19 cellular contexts compared by ENCODE assay signal in the genomic region with DNA sequence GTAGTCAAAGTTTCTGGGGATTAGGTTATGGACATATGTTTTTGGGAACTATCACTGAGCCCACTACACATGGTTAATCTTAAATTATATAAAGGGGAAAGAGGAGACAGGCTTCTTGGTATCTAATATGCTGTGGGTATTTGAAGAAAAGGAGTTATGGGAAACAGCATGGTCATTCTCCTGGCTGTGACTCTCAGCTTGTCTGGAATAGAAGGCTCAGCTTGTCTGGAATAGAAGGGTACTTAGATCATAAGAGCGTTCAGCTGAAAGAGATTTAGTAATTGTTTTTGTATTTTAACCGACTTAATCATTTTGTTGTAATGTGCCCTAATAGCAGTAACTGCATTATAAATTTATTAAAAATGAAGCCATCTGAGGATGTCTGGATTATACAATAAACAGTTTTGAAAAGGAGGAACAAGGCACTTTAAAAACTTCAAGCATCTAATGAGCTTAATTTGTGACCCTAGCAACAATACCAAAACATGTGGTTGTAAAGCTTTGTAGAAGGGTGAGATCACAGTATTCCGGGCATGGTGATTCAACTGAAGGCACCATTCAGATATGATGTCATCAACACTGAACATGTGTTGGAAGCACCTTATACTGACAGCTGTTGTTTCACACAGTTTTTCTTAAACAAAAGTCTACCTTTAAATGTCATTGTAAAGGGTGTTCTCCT.
DNase-seq lines count a peak whose midpoint lies in the region; ATAC-seq, FAIRE-seq and TF ChIP-seq lines count a peak whose summit lies in the region.
"Had no signal": no experiment of that assay in that cellular context is flagged by ENCODE, and none has a peak within 500 bp of the region (broad histone marks: within the 10 kb centered on the region; RNA-seq: fewer than 3 reads in every experiment).

No MANE protein-coding gene starts in this region.

- no TSS peak for BruUV-seq in HepG2 (replicated peaks; lab: Mats Ljungman, UMichigan)

- H3K36me3 ChIP-seq in HepG2 (replicated peaks in 1 of 2; ENCODE audit: control insufficient read depth in 1 of 2, insufficient read depth in 2 of 2, low read length in 2 of 2), result no peaks in the 10 kb centered on the region
- no peaks in the 10 kb centered on the region for H3K36me3 ChIP-seq in right lobe of liver
- H3K36me3 ChIP-seq: MG63 had no signal

- in situ Hi-C loops in HepG2 (cut with HindIII; ENCODE audit: extremely low pct_ligation_motif_present, low pct_unique_long_range_greater_than_20kb), result no loop called here

- DNase-seq in HepG2 (ENCODE audit: low spot score) (no peak), right lobe of liver (no peak), SW480 (ENCODE audit: low spot score) (peak; percentile 6), foreskin keratinocyte (peak; percentile 5 to 46), SKM-1 (lab: John Stamatoyannopoulos, UW; ENCODE audit: unreplicated experiment) (no peak), C1 segment of cervical spinal cord (lab: John Stamatoyannopoulos, UW) (no peak)
- DNase-seq: Kasumi-1, MG63, NCI-H1048, NCI-H1436, NCI-H187 treated with DMSO at 0.1 percent for 48 hours, NCI-H2107, NCI-H2227 treated with DMSO at 0.1 percent for 48 hours, NCI-H510A treated with DMSO at 0.1 percent for 48 hours, Right ventricle myocardium superior had no signal

- ATAC-seq in HepG2, result no peak
- no peak for ATAC-seq in right lobe of liver
- peak; percentile 62 for ATAC-seq in foreskin keratinocyte
- ATAC-seq in GM18519 (IDR thresholded peaks at IDR 0.05; ENCODE audit: low FRiP score, unreplicated experiment), result no peak
- ATAC-seq: A549 had no signal

- TF ChIP-seq EP300 in HepG2 (IDR thresholded peaks at IDR 0.05; ENCODE audit: low read depth in 2 of 2, low read length in 2 of 2) (no peak), HepG2 (CRISPR knock-in tag; IDR thresholded peaks at IDR 0.05; ENCODE audit: borderline replicate concordance) (no peak)

- CTCF ChIA-PET in HepG2 (lab: Yijun Ruan, JAX; ENCODE audit: low intra/inter-chr PET ratio, low total read pairs), result no interaction called here

- H3K79me2 ChIP-seq in HepG2 (ENCODE audit: insufficient read depth, low read length), result no peaks in the 10 kb centered on the region

- H4K20me1 ChIP-seq in HepG2 (ENCODE audit: insufficient read depth, low read length), result no peaks in the 10 kb centered on the region

- POLR2A ChIA-PET in HepG2 (lab: Yijun Ruan, JAX), result no interaction called here

- H3K4me2 ChIP-seq in HepG2 (ENCODE audit: low read depth, low read length), result no peak overlapping the region
- H3K4me2 ChIP-seq: A549 had no signal

- no peak for TF ChIP-seq RAD21 in HepG2 (CRISPR knock-in tag; IDR thresholded peaks at IDR 0.05)

- WGBS in HepG2 (ENCODE audit: low lambda C conversion rate), result 6% methylated on average over 3 of the region's 3 CpGs
- WGBS in right lobe of liver (ENCODE audit: insufficient coverage, low coverage, low lambda C conversion rate, missing lambda C conversion rate), result 54% methylated on average over 3 of the region's 3 CpGs

- H3K27ac ChIP-seq in HepG2 (ENCODE audit: extremely low read length, insufficient read depth, low read length), result no peak overlapping the region
- H3K27ac ChIP-seq in right lobe of liver, result no peak overlapping the region
- H3K27ac ChIP-seq in foreskin keratinocyte, result no peak overlapping the region
- H3K27ac ChIP-seq: A549 had no signal

- H2AFZ ChIP-seq in HepG2 (ENCODE audit: low read length), result no peak overlapping the region

- no peak for FAIRE-seq in HepG2 (lab: Jason Lieb, UNC)
- FAIRE-seq: A549, D721Med, H1 had no signal

- H3K4me3 ChIP-seq in HepG2 (replicated peaks in 1 of 3; ENCODE audit: insufficient read depth in 1 of 3, low read depth in 2 of 3, low read length in 3 of 3), result no peak overlapping the region
- no peak overlapping the region for H3K4me3 ChIP-seq in right lobe of liver
- H3K4me3 ChIP-seq: A549, MG63 had no signal

- H3K4me1 ChIP-seq in HepG2 (ENCODE audit: insufficient read depth, low read length) (no peaks in the 10 kb centered on the region), right lobe of liver (no peaks in the 10 kb centered on the region), foreskin keratinocyte (no peaks in the 10 kb centered on the region)
- H3K4me1 ChIP-seq: A549 had no signal

- no peak for TF ChIP-seq CTCF in HepG2 (CRISPR knock-in tag; IDR thresholded peaks at IDR 0.05)
- no peak for TF ChIP-seq CTCF in right lobe of liver (IDR thresholded peaks at IDR 0.05)
- no peak for TF ChIP-seq CTCF in foreskin keratinocyte (conservative IDR thresholded peaks at IDR 0.05)

- intact Hi-C loops in HepG2 (cut with micrococcal nuclease; ENCODE audit: unreplicated experiment) (no loop called here), right lobe of liver (cut with DNase I) (no loop called here)

- H3K27me3 ChIP-seq in HepG2 (ENCODE audit: control insufficient read depth in 1 of 2, insufficient read depth in 2 of 2, low read length in 2 of 2), result no peaks in the 10 kb centered on the region
- no peaks in the 10 kb centered on the region for H3K27me3 ChIP-seq in right lobe of liver
- H3K27me3 ChIP-seq in foreskin keratinocyte, result no peaks in the 10 kb centered on the region
- H3K27me3 ChIP-seq: MG63 had no signal

- H3K9me3 ChIP-seq in HepG2 (ENCODE audit: low read length) (peaks cover 91% of the 10 kb centered on the region), right lobe of liver (no peaks in the 10 kb centered on the region)
- H3K9me3 ChIP-seq: A549, MG63 had no signal

- TF ChIP-seq POLR2A in HepG2 (IDR thresholded peaks at IDR 0.05; ENCODE audit: insufficient read depth in 1 of 2, low read depth in 2 of 2, low read length in 2 of 2) (no peak), right lobe of liver (IDR thresholded peaks at IDR 0.05) (no peak)

- H3K9ac ChIP-seq in HepG2 (ENCODE audit: insufficient read depth, low read depth, low read length), result no peak overlapping the region

TF ChIP-seq in HepG2, 621 proteins besides CTCF, POLR2A, EP300 and RAD21:
- TF ChIP-seq ZNF670 (CRISPR knock-in tag; IDR thresholded peaks at IDR 0.05; ENCODE audit: borderline replicate concordance), result no peak
- no peak for TF ChIP-seq ZNF335 (CRISPR knock-in tag; IDR thresholded peaks at IDR 0.05)
- TF ChIP-seq REPIN1 (CRISPR knock-in tag; IDR thresholded peaks at IDR 0.05; ENCODE audit: borderline replicate concordance, low read depth), result no peak
- peak; percentile 21; the same call in 1 of the 2 replicates for TF ChIP-seq CREB1 (IDR thresholded peaks at IDR 0.05)
- no peak for TF ChIP-seq CREB1 (CRISPR knock-in tag; IDR thresholded peaks at IDR 0.05)
- no peak for TF ChIP-seq THAP7 (CRISPR knock-in tag; IDR thresholded peaks at IDR 0.05)
- TF ChIP-seq ZNF879 (CRISPR knock-in tag; IDR thresholded peaks at IDR 0.05), result no peak
- no peak for TF ChIP-seq SMAD3 (CRISPR knock-in tag; IDR thresholded peaks at IDR 0.05)
- no peak for TF ChIP-seq ATRX (CRISPR knock-in tag; IDR thresholded peaks at IDR 0.05; ENCODE audit: borderline replicate concordance)
- TF ChIP-seq ATF7 (IDR thresholded peaks at IDR 0.05), result peak; percentile 78
- no peak for TF ChIP-seq ATF7 (CRISPR knock-in tag; IDR thresholded peaks at IDR 0.05)
- TF ChIP-seq, protein P1, sequence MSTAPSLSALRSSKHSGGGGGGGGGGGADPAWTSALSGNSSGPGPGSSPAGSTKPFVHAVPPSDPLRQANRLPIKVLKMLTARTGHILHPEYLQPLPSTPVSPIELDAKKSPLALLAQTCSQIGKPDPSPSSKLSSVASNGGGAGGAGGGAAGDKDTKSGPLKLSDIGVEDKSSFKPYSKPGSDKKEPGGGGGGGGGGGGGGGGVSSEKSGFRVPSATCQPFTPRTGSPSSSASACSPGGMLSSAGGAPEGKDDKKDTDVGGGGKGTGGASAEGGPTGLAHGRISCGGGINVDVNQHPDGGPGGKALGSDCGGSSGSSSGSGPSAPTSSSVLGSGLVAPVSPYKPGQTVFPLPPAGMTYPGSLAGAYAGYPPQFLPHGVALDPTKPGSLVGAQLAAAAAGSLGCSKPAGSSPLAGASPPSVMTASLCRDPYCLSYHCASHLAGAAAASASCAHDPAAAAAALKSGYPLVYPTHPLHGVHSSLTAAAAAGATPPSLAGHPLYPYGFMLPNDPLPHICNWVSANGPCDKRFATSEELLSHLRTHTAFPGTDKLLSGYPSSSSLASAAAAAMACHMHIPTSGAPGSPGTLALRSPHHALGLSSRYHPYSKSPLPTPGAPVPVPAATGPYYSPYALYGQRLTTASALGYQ (CRISPR knock-in tag; IDR thresholded peaks at IDR 0.05), result no peak
- TF ChIP-seq ZMYM2 (CRISPR knock-in tag; IDR thresholded peaks at IDR 0.05), result no peak
- TF ChIP-seq ZFP37 (CRISPR knock-in tag; IDR thresholded peaks at IDR 0.05; ENCODE audit: borderline replicate concordance), result no peak
- no peak for TF ChIP-seq MBD4 (IDR thresholded peaks at IDR 0.05; ENCODE audit: borderline replicate concordance, low read length)

Comparison
In these comparisons a context has a peak if more than half of its experiments do, and no peak if none do; other contexts are left out.
1. DNase-seq: peak in SW480 (single experiment) and foreskin keratinocyte (2 of 2); none in HepG2 (single experiment), right lobe of liver (0 of 3), SKM-1 (single experiment) and C1 segment of cervical spinal cord (0 of 14).